Comparison of ENCODE assay signal across 9 cellular contexts in the genomic region with DNA sequence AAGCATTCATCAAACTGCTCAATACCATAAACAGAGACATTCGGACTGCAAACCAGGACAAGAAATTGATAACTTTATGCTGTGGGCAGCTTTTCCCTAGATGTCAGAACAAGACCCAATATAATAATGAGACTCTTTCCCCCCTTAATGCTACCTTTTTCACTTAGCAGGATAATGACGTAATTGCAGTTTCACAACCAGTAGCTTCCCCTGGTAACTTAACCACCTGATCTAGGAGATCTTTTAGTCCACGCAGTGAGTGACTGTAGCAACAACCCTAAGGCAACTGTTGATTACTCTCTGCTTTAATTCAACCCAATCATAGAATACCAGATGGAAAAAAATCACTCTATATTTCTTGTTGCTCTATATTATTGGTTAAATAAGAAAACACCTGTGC. TPM values are rescaled to one million over a fixed set of nuclear protein-coding genes. Genes with fewer than 3 reads are reported as not detected.
"Had no signal": no experiment of that assay in that cellular context is flagged by ENCODE, and none has a peak within 500 bp of the region (broad histone marks: within the 10 kb centered on the region; RNA-seq: fewer than 3 reads in every experiment).

No MANE protein-coding gene starts in this region.

- H3K36me3 Mint-ChIP-seq: IgD-negative memory B cell had no signal

- H3K27ac Mint-ChIP-seq: GM23338, HFFc6, IgD-negative memory B cell had no signal

- H3K4me2 ChIP-seq: GM23338 had no signal

- H3K4me3 ChIP-seq: GM23338, HAP-1 had no signal

- H3K9me3 Mint-ChIP-seq: GM23338, HFFc6 had no signal

- H3K4me3 Mint-ChIP-seq: GM23338, HFFc6, IgD-negative memory B cell had no signal

- H3K9me3 ChIP-seq: HAP-1 had no signal

- ATAC-seq: GM23338, HCT116 had no signal

- FAIRE-seq: H1, HTR-8/SVneo had no signal

- DNase-seq: H7, HFFc6, KBM-7 had no signal

- H3K4me1 Mint-ChIP-seq: IgD-negative memory B cell had no signal

RNA-seq across cellular contexts. Expression of a gene that starts 56.3 kb away (rescaled TPM):
- polyA plus RNA-seq: IgD-negative memory B cell had no signal
